Comparison of ENCODE assay signal across 13 cellular contexts in genomic region chr13:95260031-95260525, GRCh38. TPM values are rescaled to one million over a fixed set of nuclear protein-coding genes. Genes with fewer than 3 reads are reported as not detected.
DNase-seq lines count a peak whose midpoint lies in the region; ATAC-seq and TF ChIP-seq lines count a peak whose summit lies in the region.
"Had no signal": no experiment of that assay in that cellular context is flagged by ENCODE, and none has a peak within 500 bp of the region (broad histone marks: within the 10 kb centered on the region; RNA-seq: fewer than 3 reads in every experiment).

No MANE protein-coding gene starts in this region.

- 97% methylated on average over 7 of the region's 7 CpGs for WGBS in thyroid gland, 2 donors

- H3K27ac ChIP-seq in thyroid gland, result no peak overlapping the region
- H3K27ac ChIP-seq: heart right ventricle, psoas muscle had no signal

- no peaks in the 10 kb centered on the region for H3K9me3 Mint-ChIP-seq in activated T-helper 17 cell treated with anti-CD3 and anti-CD28 coated beads, Interleukin-2, amount 50 U/mL, for 72 hours
- H3K9me3 Mint-ChIP-seq in MCF 10A (ENCODE audit: unreplicated experiment), result no peaks in the 10 kb centered on the region
- H3K9me3 Mint-ChIP-seq: CD8-positive, alpha-beta T cell had no signal

- H3K4me3 Mint-ChIP-seq in activated T-helper 17 cell treated with anti-CD3 and anti-CD28 coated beads, Interleukin-2, amount 50 U/mL, for 72 hours, result no peak overlapping the region
- no peak overlapping the region for H3K4me3 Mint-ChIP-seq in MCF 10A (ENCODE audit: unreplicated experiment)
- H3K4me3 Mint-ChIP-seq: CD8-positive, alpha-beta T cell had no signal

- H3K36me3 ChIP-seq in thyroid gland, result no peaks in the 10 kb centered on the region
- H3K36me3 ChIP-seq: heart right ventricle had no signal

- no peaks in the 10 kb centered on the region for H3K27me3 Mint-ChIP-seq in activated T-helper 17 cell treated with anti-CD3 and anti-CD28 coated beads, Interleukin-2, amount 50 U/mL, for 72 hours
- H3K27me3 Mint-ChIP-seq in MCF 10A (ENCODE audit: insufficient read depth, unreplicated experiment), result no peaks in the 10 kb centered on the region

- TF ChIP-seq CTCF in MCF 10A (IDR thresholded peaks at IDR 0.05; ENCODE audit: unreplicated experiment), result no peak
- no peak for TF ChIP-seq CTCF in thyroid gland (IDR thresholded peaks at IDR 0.05)

- no peaks in the 10 kb centered on the region for H3K4me1 Mint-ChIP-seq in activated T-helper 17 cell treated with anti-CD3 and anti-CD28 coated beads, Interleukin-2, amount 50 U/mL, for 72 hours
- peaks cover 9% of the 10 kb centered on the region for H3K4me1 Mint-ChIP-seq in MCF 10A (ENCODE audit: insufficient read depth, unreplicated experiment)

- H3K9me3 ChIP-seq in thyroid gland, result no peaks in the 10 kb centered on the region
- H3K9me3 ChIP-seq: heart right ventricle, psoas muscle had no signal

- DNase-seq in NCI-H774 (lab: John Stamatoyannopoulos, UW) (no peak), erythroblast (lab: John Stamatoyannopoulos, UW) (no peak), MCF 10A (ENCODE audit: unreplicated experiment) (no peak), thyroid gland (no peak)
- DNase-seq: anterior cingulate cortex; CD8-positive, alpha-beta T cell; heart right ventricle; psoas muscle; T-helper 9 cell had no signal

- H3K36me3 Mint-ChIP-seq in activated T-helper 17 cell treated with anti-CD3 and anti-CD28 coated beads, Interleukin-2, amount 50 U/mL, for 72 hours (ENCODE audit: low read depth), result peaks cover 11% of the 10 kb centered on the region
- H3K36me3 Mint-ChIP-seq in MCF 10A (ENCODE audit: insufficient read depth, unreplicated experiment), result no peaks in the 10 kb centered on the region

- no peak for TF ChIP-seq POLR2A in erythroblast (IDR thresholded peaks at IDR 0.05; ENCODE audit: low read length)
- TF ChIP-seq POLR2A in thyroid gland (IDR thresholded peaks at IDR 0.05), result no peak

- intact Hi-C loops in MCF 10A (cut with micrococcal nuclease), result no loop called here
- intact Hi-C loops in thyroid gland (cut with DNase I), result no loop called here

- BruUV-seq in MCF 10A (replicated peaks; lab: Mats Ljungman, UMichigan), result no TSS peak

- ATAC-seq in GM18858 (IDR thresholded peaks at IDR 0.05; ENCODE audit: unreplicated experiment), result peak; percentile 59
- peak; percentile 52 for ATAC-seq in GM21447 (IDR thresholded peaks at IDR 0.05; ENCODE audit: unreplicated experiment)
- ATAC-seq in HG03039 (IDR thresholded peaks at IDR 0.05; ENCODE audit: unreplicated experiment), result peak; percentile 74
- ATAC-seq in activated T-helper 17 cell treated with anti-CD3 and anti-CD28 coated beads, Interleukin-2, amount 50 U/mL, for 72 hours (replicated peaks), result peak; percentile 38
- ATAC-seq: CD8-positive, alpha-beta T cell; heart right ventricle; psoas muscle had no signal

- H3K27ac Mint-ChIP-seq in activated T-helper 17 cell treated with anti-CD3 and anti-CD28 coated beads, Interleukin-2, amount 50 U/mL, for 72 hours, result no peak overlapping the region
- H3K27ac Mint-ChIP-seq in MCF 10A (ENCODE audit: low read depth, unreplicated experiment), result no peak overlapping the region
- H3K27ac Mint-ChIP-seq: CD8-positive, alpha-beta T cell had no signal

- POLR2A ChIA-PET in MCF 10A (lab: Yijun Ruan, JAX), result no interaction called here

- no peaks in the 10 kb centered on the region for H3K27me3 ChIP-seq in thyroid gland
- H3K27me3 ChIP-seq: heart right ventricle had no signal

- H3K4me1 ChIP-seq in thyroid gland, result no peaks in the 10 kb centered on the region
- H3K4me1 ChIP-seq: heart right ventricle had no signal

- CTCF ChIA-PET in MCF 10A (lab: Yijun Ruan, JAX), result interaction anchor here (0.7 to 1.9 kb wide), 3 partner anchors 36 to 145 kb away, joined by 3 to 9 read pairs (median 4); no protein-coding TSS in a partner anchor

- H3K4me3 ChIP-seq in thyroid gland (replicated peaks in 1 of 3), result no peak overlapping the region
- H3K4me3 ChIP-seq: heart right ventricle, psoas muscle had no signal

RNA-seq across cellular contexts. Expression of gene ABCC4, which starts 41.2 kb away (rescaled TPM):
- 10 to 100 TPM in 1 of 2 donors, 1 to 10 TPM in 1; 6.5 to 14.4 TPM for total RNA-seq in activated T-helper 17 cell treated with anti-CD3 and anti-CD28 coated beads, Interleukin-2, amount 50 U/mL, for 72 hours
- 13.8 and 13.9 TPM in 2 replicates for total RNA-seq in MCF 10A (2022)
- total RNA-seq in thyroid gland, result 10 to 100 TPM in 3 of 4 donors, 1 to 10 TPM in 1; 9.1 to 29.6 (median 19.7) TPM
